In genomic region chr12:47145188-47145587, GRCh38 we compare ENCODE assay signal across 17 cellular contexts.
"Had no signal": no experiment of that assay in that cellular context is flagged by ENCODE, and none has a peak within 500 bp of the region (broad histone marks: within the 10 kb centered on the region; RNA-seq: fewer than 3 reads in every experiment).

No MANE protein-coding gene starts in this region.

- DNase-seq: activated B cell treated with CpG ODN at 0.5 μM for 24 hours; activated CD4-positive, alpha-beta T cell treated with anti-CD3 and anti-CD28 coated beads, Interleukin-2, amount 50 U/mL, for 1 hour; activated effector memory CD4-positive, alpha-beta T cell treated with anti-CD3 and anti-CD28 coated beads, Interleukin-2, amount 50 U/mL, for 16 hours; amniotic stem cell; foreskin keratinocyte; glutamatergic neuron; hippocampal formation; left cardiac atrium; nephron progenitor cell; nucleus accumbens; posterior cingulate gyrus; SJCRH30; spleen; stimulated activated CD4-positive, alpha-beta T cell treated with anti-CD3 and anti-CD28 coated beads, Interleukin-4, amount 100 ng/mL, for 4 hours; substantia nigra; tibial artery had no signal

- H3K9me3 Mint-ChIP-seq: activated B cell treated with CpG ODN at 0.5 μM for 24 hours had no signal

- H3K4me1 Mint-ChIP-seq: activated B cell treated with CpG ODN at 0.5 μM for 24 hours, nephron progenitor cell had no signal

- H3K27ac Mint-ChIP-seq: activated B cell treated with CpG ODN at 0.5 μM for 24 hours, nephron progenitor cell had no signal

- ATAC-seq: activated naive CD4-positive, alpha-beta T cell treated with anti-CD3 and anti-CD28 coated beads, Interleukin-2, amount 50 U/mL, for 72 hours; foreskin keratinocyte; left cardiac atrium had no signal

- H3K4me3 Mint-ChIP-seq: activated B cell treated with CpG ODN at 0.5 μM for 24 hours, nephron progenitor cell had no signal

- H3K27me3 Mint-ChIP-seq: activated B cell treated with CpG ODN at 0.5 μM for 24 hours had no signal
